ENCODE assay signal across 32 cellular contexts in genomic region chr5:36945687-36946086, GRCh38.
"Had no signal": no experiment of that assay in that cellular context is flagged by ENCODE, and none has a peak within 500 bp of the region (broad histone marks: within the 10 kb centered on the region; RNA-seq: fewer than 3 reads in every experiment).

No MANE protein-coding gene starts in this region.

- H3K27ac ChIP-seq: ascending aorta, KMS-11, SJSA1 had no signal

- H3K4me3 ChIP-seq: ascending aorta, SJSA1 had no signal

- ATAC-seq: activated CD8-positive, alpha-beta T cell treated with anti-CD3 and anti-CD28 coated beads for 36 hours; activated T-cell treated with anti-CD3 and anti-CD28 coated beads, Interleukin-2, amount 50 U/mL, for 72 hours; activated T-helper 17 cell treated with anti-CD3 and anti-CD28 coated beads, Interleukin-2, amount 50 U/mL, for 72 hours; Panc1 had no signal

- H3K27ac Mint-ChIP-seq: activated CD4-positive, alpha-beta T cell treated with anti-CD3 and anti-CD28 coated beads, Interleukin-2, amount 10 ng/mL, durations not matched to agents 24 days and 14 days; activated CD8-positive, alpha-beta T cell treated with anti-CD3 and anti-CD28 coated beads for 36 hours; activated naive CD4-positive, alpha-beta T cell treated with anti-CD3 and anti-CD28 coated beads, Interleukin-2, amount 50 U/mL, for 24 hours; activated naive CD8-positive, alpha-beta T cell treated with anti-CD3 and anti-CD28 coated beads, Interleukin-2, amount 10 ng/mL, durations not matched to agents 7 days and 5 days; activated T-cell treated with anti-CD3 and anti-CD28 coated beads, Interleukin-2, amount 50 U/mL, for 72 hours; activated T-helper 17 cell treated with anti-CD3 and anti-CD28 coated beads, Interleukin-2, amount 50 U/mL, for 72 hours; T-helper 1 cell treated with Interleukin-12 subunit alpha and Interleukin-12 subunit beta and Interleukin-4 antibody, amounts not matched to agents 30 μg/mL and 1 μg/mL, for 36 hours; T-helper 2 cell treated with Interferon-gamma antibody and Interleukin-4, amounts not matched to agents 5 μg/mL and 100 μg/mL, for 36 hours had no signal

- H3K36me3 ChIP-seq: ascending aorta, SJSA1 had no signal

- DNase-seq: activated CD4-positive, alpha-beta T cell treated with anti-CD3 and anti-CD28 coated beads, Interleukin-2, amount 10 ng/mL, durations not matched to agents 24 days and 14 days; activated CD4-positive, alpha-beta T cell treated with anti-CD3 and anti-CD28 coated beads, Interleukin-2, amount 50 U/mL, for 4 hours; activated CD8-positive, alpha-beta T cell treated with anti-CD3 and anti-CD28 coated beads for 36 hours; activated effector memory CD4-positive, alpha-beta T cell treated with anti-CD3 and anti-CD28 coated beads, Interleukin-2, amount 50 U/mL, for 16 hours; activated naive CD4-positive, alpha-beta T cell treated with Interleukin-2 at 50 U/mL for 16 hours; activated naive CD8-positive, alpha-beta T cell treated with anti-CD3 and anti-CD28 coated beads, Interleukin-2, amount 10 ng/mL, durations not matched to agents 7 days and 5 days; activated T-cell treated with anti-CD3 and anti-CD28 coated beads, Interleukin-2, amount 50 U/mL, for 1 hour; activated T-cell treated with anti-CD3 and anti-CD28 coated beads, Interleukin-2, amount 50 U/mL, for 72 hours; amygdala; MM.1S; MV-4-11; NCI-H1092; NCI-H1436 treated with DMSO at 0.1 percent for 48 hours; NCI-H1694 treated with DMSO at 0.1 percent for 48 hours; NCI-H2029; NCI-H2171 treated with DMSO at 0.1 percent for 48 hours; NCI-H2227 treated with DMSO at 0.1 percent for 48 hours; NCI-H446; NCI-H510A treated with DMSO at 0.1 percent for 48 hours; NCI-H526 treated with DMSO at 0.1 percent for 48 hours; RPMI8226; SHP77 treated with DMSO at 0.1 percent for 48 hours; SK-N-SH had no signal

- H3K36me3 Mint-ChIP-seq: activated naive CD4-positive, alpha-beta T cell treated with anti-CD3 and anti-CD28 coated beads, Interleukin-2, amount 50 U/mL, for 24 hours; activated naive CD8-positive, alpha-beta T cell treated with anti-CD3 and anti-CD28 coated beads, Interleukin-2, amount 10 ng/mL, durations not matched to agents 7 days and 5 days had no signal

- H3K27me3 Mint-ChIP-seq: activated CD4-positive, alpha-beta T cell treated with anti-CD3 and anti-CD28 coated beads, Interleukin-2, amount 10 ng/mL, durations not matched to agents 24 days and 14 days; activated CD8-positive, alpha-beta T cell treated with anti-CD3 and anti-CD28 coated beads for 36 hours; activated naive CD4-positive, alpha-beta T cell treated with anti-CD3 and anti-CD28 coated beads, Interleukin-2, amount 50 U/mL, for 24 hours; activated naive CD8-positive, alpha-beta T cell treated with anti-CD3 and anti-CD28 coated beads, Interleukin-2, amount 10 ng/mL, durations not matched to agents 7 days and 5 days; activated T-helper 17 cell treated with anti-CD3 and anti-CD28 coated beads, Interleukin-2, amount 50 U/mL, for 72 hours had no signal

- H3K4me3 Mint-ChIP-seq: activated CD4-positive, alpha-beta T cell treated with anti-CD3 and anti-CD28 coated beads, Interleukin-2, amount 10 ng/mL, durations not matched to agents 24 days and 14 days; activated CD8-positive, alpha-beta T cell treated with anti-CD3 and anti-CD28 coated beads for 36 hours; activated naive CD4-positive, alpha-beta T cell treated with anti-CD3 and anti-CD28 coated beads, Interleukin-2, amount 50 U/mL, for 24 hours; activated naive CD8-positive, alpha-beta T cell treated with anti-CD3 and anti-CD28 coated beads, Interleukin-2, amount 10 ng/mL, durations not matched to agents 7 days and 5 days; activated T-cell treated with anti-CD3 and anti-CD28 coated beads, Interleukin-2, amount 50 U/mL, for 72 hours; activated T-helper 17 cell treated with anti-CD3 and anti-CD28 coated beads, Interleukin-2, amount 50 U/mL, for 72 hours; T-helper 1 cell treated with Interleukin-12 subunit alpha and Interleukin-12 subunit beta and Interleukin-4 antibody, amounts not matched to agents 30 μg/mL and 1 μg/mL, for 36 hours; T-helper 2 cell treated with Interferon-gamma antibody and Interleukin-4, amounts not matched to agents 5 μg/mL and 100 μg/mL, for 36 hours had no signal

- H3K9me3 ChIP-seq: ascending aorta, SJSA1, SK-N-SH had no signal

- H3K27me3 ChIP-seq: ascending aorta, SJSA1 had no signal

- FAIRE-seq: TTC549 had no signal

- H3K9me3 Mint-ChIP-seq: activated CD4-positive, alpha-beta T cell treated with anti-CD3 and anti-CD28 coated beads, Interleukin-2, amount 10 ng/mL, durations not matched to agents 24 days and 14 days; activated CD8-positive, alpha-beta T cell treated with anti-CD3 and anti-CD28 coated beads for 36 hours; activated naive CD4-positive, alpha-beta T cell treated with anti-CD3 and anti-CD28 coated beads, Interleukin-2, amount 50 U/mL, for 24 hours; activated naive CD8-positive, alpha-beta T cell treated with anti-CD3 and anti-CD28 coated beads, Interleukin-2, amount 10 ng/mL, durations not matched to agents 7 days and 5 days; activated T-cell treated with anti-CD3 and anti-CD28 coated beads, Interleukin-2, amount 50 U/mL, for 72 hours; activated T-helper 17 cell treated with anti-CD3 and anti-CD28 coated beads, Interleukin-2, amount 50 U/mL, for 72 hours; T-helper 1 cell treated with Interleukin-12 subunit alpha and Interleukin-12 subunit beta and Interleukin-4 antibody, amounts not matched to agents 30 μg/mL and 1 μg/mL, for 36 hours; T-helper 2 cell treated with Interferon-gamma antibody and Interleukin-4, amounts not matched to agents 5 μg/mL and 100 μg/mL, for 36 hours had no signal
